1 cellular context compared by ENCODE assay signal in genomic region chr1:961132-961652, GRCh38.
TF ChIP-seq lines count a peak whose summit lies in the region.

No MANE protein-coding gene starts in this region.

TF ChIP-seq in IMR-90, 13 proteins besides CTCF, POLR2A, EP300 and RAD21 (continued from another document):
- TF ChIP-seq ELK1 (IDR thresholded peaks at IDR 0.05; ENCODE audit: borderline replicate concordance, low read depth, low read length) (no peak), RFX5 (IDR thresholded peaks at IDR 0.05; ENCODE audit: low read depth, low read length) (no peak), CHD1 (IDR thresholded peaks at IDR 0.05; ENCODE audit: low read depth, low read length) (no peak), SMC3 (IDR thresholded peaks at IDR 0.05; ENCODE audit: low read depth, low read length) (no peak), MAZ (IDR thresholded peaks at IDR 0.05; ENCODE audit: borderline replicate concordance, low read depth, low read length) (no peak), RCOR1 (IDR thresholded peaks at IDR 0.05; ENCODE audit: insufficient replicate concordance, low read length) (no peak)
TF ChIP-seq in IMR-90: peak in this region for 0.
